Comparison of ENCODE assay signal across 1 cellular context in the genomic region with DNA sequence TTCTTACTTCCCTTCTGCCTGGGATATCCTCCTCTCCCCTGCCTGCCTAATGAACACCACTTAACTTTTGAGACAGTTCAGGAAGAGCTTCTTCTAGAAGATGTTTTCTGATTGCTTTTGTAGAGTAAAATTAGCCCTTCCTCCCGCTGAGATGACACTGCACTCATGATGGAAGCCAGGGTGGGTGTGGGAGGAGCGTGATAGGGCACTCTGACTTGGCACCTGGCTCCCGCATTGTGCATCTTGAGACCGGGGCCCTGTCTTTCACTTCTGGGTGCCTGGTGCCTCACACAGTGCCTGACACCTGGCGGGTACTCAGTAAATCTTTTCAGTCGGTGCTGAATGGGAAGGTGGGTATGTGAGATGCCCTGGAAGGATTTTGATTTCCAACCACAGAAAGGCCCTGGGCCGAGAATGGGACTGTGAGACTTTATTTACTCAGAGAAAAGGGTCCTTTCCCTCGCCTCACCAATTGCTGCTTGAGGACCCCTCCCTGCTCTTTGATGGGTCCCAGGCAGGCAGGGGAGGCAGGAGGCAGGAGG.
TF ChIP-seq lines count a peak whose summit lies in the region.

No MANE protein-coding gene starts in this region.

TF ChIP-seq in K562, 482 proteins besides CTCF, POLR2A, EP300 and RAD21:
- TF ChIP-seq, protein P1, sequence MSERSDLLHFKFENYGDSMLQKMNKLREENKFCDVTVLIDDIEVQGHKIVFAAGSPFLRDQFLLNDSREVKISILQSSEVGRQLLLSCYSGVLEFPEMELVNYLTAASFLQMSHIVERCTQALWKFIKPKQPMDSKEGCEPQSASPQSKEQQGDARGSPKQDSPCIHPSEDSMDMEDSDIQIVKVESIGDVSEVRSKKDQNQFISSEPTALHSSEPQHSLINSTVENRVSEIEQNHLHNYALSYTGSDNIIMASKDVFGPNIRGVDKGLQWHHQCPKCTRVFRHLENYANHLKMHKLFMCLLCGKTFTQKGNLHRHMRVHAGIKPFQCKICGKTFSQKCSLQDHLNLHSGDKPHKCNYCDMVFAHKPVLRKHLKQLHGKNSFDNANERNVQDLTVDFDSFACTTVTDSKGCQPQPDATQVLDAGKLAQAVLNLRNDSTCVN (CRISPR knock-in tag; IDR thresholded peaks at IDR 0.05) = no peak
- no peak for TF ChIP-seq CSDE1 (IDR thresholded peaks at IDR 0.05)
- TF ChIP-seq TRIM24 (IDR thresholded peaks at IDR 0.05) = no peak
- no peak for TF ChIP-seq SRSF3 (IDR thresholded peaks at IDR 0.05; ENCODE audit: insufficient read depth, low read length)
- TF ChIP-seq, protein P2, sequence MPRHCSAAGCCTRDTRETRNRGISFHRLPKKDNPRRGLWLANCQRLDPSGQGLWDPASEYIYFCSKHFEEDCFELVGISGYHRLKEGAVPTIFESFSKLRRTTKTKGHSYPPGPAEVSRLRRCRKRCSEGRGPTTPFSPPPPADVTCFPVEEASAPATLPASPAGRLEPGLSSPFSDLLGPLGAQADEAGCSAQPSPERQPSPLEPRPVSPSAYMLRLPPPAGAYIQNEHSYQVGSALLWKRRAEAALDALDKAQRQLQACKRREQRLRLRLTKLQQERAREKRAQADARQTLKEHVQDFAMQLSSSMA (CRISPR knock-in tag; IDR thresholded peaks at IDR 0.05) = no peak
- no peak for TF ChIP-seq ETV1 (tag; conservative IDR thresholded peaks at IDR 0.05; ENCODE audit: low read depth)
- TF ChIP-seq ILF3 (IDR thresholded peaks at IDR 0.05; ENCODE audit: borderline replicate concordance) = no peak
